9 cellular contexts compared by ENCODE assay signal in genomic region chr7:106499897-106500296, GRCh38.
"Had no signal": no experiment of that assay in that cellular context is flagged by ENCODE, and none has a peak within 500 bp of the region (broad histone marks: within the 10 kb centered on the region; RNA-seq: fewer than 3 reads in every experiment).

No MANE protein-coding gene starts in this region.

- DNase-seq: GOT3, H7, HFFc6, IMR-90, KBM-7 had no signal

- H3K9me3 ChIP-seq: HAP-1 had no signal

- H3K27ac ChIP-seq: KMS-11 had no signal

- H3K4me1 ChIP-seq: HAP-1 had no signal

- H3K4me3 Mint-ChIP-seq: HFFc6 had no signal

- H3K4me3 ChIP-seq: HAP-1 had no signal

- H3K4me2 ChIP-seq: KMS-11 had no signal

- H3K36me3 ChIP-seq: HAP-1 had no signal

- ATAC-seq: HCT116 had no signal

- FAIRE-seq: HTR-8/SVneo had no signal

- H3K9ac ChIP-seq: KMS-11 had no signal

- H3K27ac Mint-ChIP-seq: HFFc6 had no signal
